ENCODE assay signal across 9 cellular contexts in the genomic region with DNA sequence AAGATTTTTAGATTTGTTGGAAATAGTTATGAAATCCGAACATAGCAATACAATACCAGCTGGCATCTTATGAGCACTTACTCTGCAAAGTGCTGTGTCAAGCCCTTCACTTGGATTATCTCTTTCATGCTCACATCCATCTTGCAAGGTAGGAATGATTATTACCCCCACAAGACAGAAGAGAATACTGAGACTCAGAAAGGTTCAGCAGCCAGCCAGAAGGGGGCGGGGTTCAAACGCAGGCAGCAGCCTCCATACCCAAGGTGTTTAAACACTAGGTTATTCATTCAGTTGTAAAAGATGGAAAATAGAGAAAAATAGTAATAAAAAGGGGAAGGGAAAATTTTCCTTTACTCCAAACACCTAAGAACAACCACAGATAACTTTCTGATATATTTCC.
DNase-seq lines count a peak whose midpoint lies in the region; ATAC-seq and TF ChIP-seq lines count a peak whose summit lies in the region.
"Had no signal": no experiment of that assay in that cellular context is flagged by ENCODE, and none has a peak within 500 bp of the region (broad histone marks: within the 10 kb centered on the region; RNA-seq: fewer than 3 reads in every experiment).

No MANE protein-coding gene starts in this region.

- peak; percentile 9 for DNase-seq in stimulated activated CD4-positive, alpha-beta T cell treated with anti-CD3 and anti-CD28 coated beads, Interleukin-1b, Interleukin-23, amount 100 ng/mL, for 48 hours
- DNase-seq in stimulated activated CD4-positive, alpha-beta T cell treated with anti-CD3 and anti-CD28 coated beads, Interleukin-12 subunit alpha, Interleukin-12 subunit beta, amount 100 ng/mL, for 4 hours: no peak
- DNase-seq in Jurkat, Clone E6-1 (ENCODE audit: low read depth, low spot score): peak; percentile 38
- DNase-seq in colonic mucosa: peak; percentile 66
- no peak for DNase-seq in GF-D8 (lab: John Stamatoyannopoulos, UW)
- no peak for DNase-seq in activated T-helper 1 cell treated with anti-CD3 and anti-CD28 coated beads, Interleukin-12 subunit alpha, Interleukin-12 subunit beta, Interleukin-2, Interleukin-4 antibody, amounts not matched to agents 30 ng/mL and 10 ng/mL and 1 ng/mL, durations not matched to agents 14 hours and 24 hours and 36 hours (ENCODE audit: low spot score)
- no peak for DNase-seq in lower lobe of right lung
- DNase-seq in coronary artery (ENCODE audit: low spot score): no peak
- DNase-seq: DMS79 had no signal

- no peaks in the 10 kb centered on the region for H3K36me3 Mint-ChIP-seq in activated T-helper 1 cell treated with anti-CD3 and anti-CD28 coated beads, Interleukin-12 subunit alpha, Interleukin-12 subunit beta, Interleukin-2, Interleukin-4 antibody, amounts not matched to agents 30 ng/mL and 10 ng/mL and 1 ng/mL, durations not matched to agents 14 hours and 24 hours and 36 hours (ENCODE audit: low read depth)

- H3K9me3 Mint-ChIP-seq in activated T-helper 1 cell treated with anti-CD3 and anti-CD28 coated beads, Interleukin-12 subunit alpha, Interleukin-12 subunit beta, Interleukin-2, Interleukin-4 antibody, amounts not matched to agents 30 ng/mL and 10 ng/mL and 1 ng/mL, durations not matched to agents 14 hours and 24 hours and 36 hours: no peaks in the 10 kb centered on the region

- no peak overlapping the region for H3K4me3 Mint-ChIP-seq in activated T-helper 1 cell treated with anti-CD3 and anti-CD28 coated beads, Interleukin-12 subunit alpha, Interleukin-12 subunit beta, Interleukin-2, Interleukin-4 antibody, amounts not matched to agents 30 ng/mL and 10 ng/mL and 1 ng/mL, durations not matched to agents 14 hours and 24 hours and 36 hours

- no peak overlapping the region for H3K27ac ChIP-seq in colonic mucosa
- H3K27ac ChIP-seq in lower lobe of right lung: no peak overlapping the region
- no peak overlapping the region for H3K27ac ChIP-seq in coronary artery

- intact Hi-C loops in colonic mucosa (cut with DNase I): loop anchor here (5.0 kb wide), 1 partner anchor 88 kb away; no protein-coding TSS in a partner anchor
- intact Hi-C loops in activated T-helper 1 cell treated with anti-CD3 and anti-CD28 coated beads, Interleukin-12 subunit alpha, Interleukin-12 subunit beta, Interleukin-2, Interleukin-4 antibody, amounts not matched to agents 30 ng/mL and 10 ng/mL and 1 ng/mL, durations not matched to agents 14 hours and 24 hours and 36 hours (cut with micrococcal nuclease): no loop called here
- intact Hi-C loops in lower lobe of right lung (cut with DNase I): no loop called here

- peaks cover 5% of the 10 kb centered on the region for H3K4me1 ChIP-seq in colonic mucosa
- peaks cover 12% of the 10 kb centered on the region for H3K4me1 ChIP-seq in lower lobe of right lung

- H3K4me3 ChIP-seq in Jurkat, Clone E6-1 (ENCODE audit: low read length): no peak overlapping the region
- H3K4me3 ChIP-seq in colonic mucosa (no peak overlapping the region), lower lobe of right lung (no peak overlapping the region), coronary artery (no peak overlapping the region)

- TF ChIP-seq CTCF in colonic mucosa (IDR thresholded peaks at IDR 0.05) (peak; percentile 18), lower lobe of right lung (IDR thresholded peaks at IDR 0.05) (no peak), coronary artery (IDR thresholded peaks at IDR 0.05) (no peak)

- no peaks in the 10 kb centered on the region for H3K4me1 Mint-ChIP-seq in activated T-helper 1 cell treated with anti-CD3 and anti-CD28 coated beads, Interleukin-12 subunit alpha, Interleukin-12 subunit beta, Interleukin-2, Interleukin-4 antibody, amounts not matched to agents 30 ng/mL and 10 ng/mL and 1 ng/mL, durations not matched to agents 14 hours and 24 hours and 36 hours (ENCODE audit: low read depth)

- H3K9me3 ChIP-seq in colonic mucosa (no peaks in the 10 kb centered on the region), lower lobe of right lung (no peaks in the 10 kb centered on the region)

- no peak overlapping the region for H3K27ac Mint-ChIP-seq in activated T-helper 1 cell treated with anti-CD3 and anti-CD28 coated beads, Interleukin-12 subunit alpha, Interleukin-12 subunit beta, Interleukin-2, Interleukin-4 antibody, amounts not matched to agents 30 ng/mL and 10 ng/mL and 1 ng/mL, durations not matched to agents 14 hours and 24 hours and 36 hours

- H3K36me3 ChIP-seq in colonic mucosa (no peaks in the 10 kb centered on the region), lower lobe of right lung (no peaks in the 10 kb centered on the region)

- H3K27me3 ChIP-seq in colonic mucosa (no peaks in the 10 kb centered on the region), lower lobe of right lung (ENCODE audit: low read depth) (peaks cover 4% of the 10 kb centered on the region)

- H3K9ac ChIP-seq in colonic mucosa (ENCODE audit: low read depth in 2 of 2, low read length in 2 of 2): peak overlapping the region in 1 of 2 donors; percentile 23

- ATAC-seq in lower lobe of right lung: no peak

- no peaks in the 10 kb centered on the region for H3K27me3 Mint-ChIP-seq in activated T-helper 1 cell treated with anti-CD3 and anti-CD28 coated beads, Interleukin-12 subunit alpha, Interleukin-12 subunit beta, Interleukin-2, Interleukin-4 antibody, amounts not matched to agents 30 ng/mL and 10 ng/mL and 1 ng/mL, durations not matched to agents 14 hours and 24 hours and 36 hours (ENCODE audit: insufficient read depth)

Comparison
In these comparisons a context has a peak if more than half of its experiments do, and no peak if none do; other contexts are left out.
1. DNase-seq: peak in stimulated activated CD4-positive, alpha-beta T cell treated with anti-CD3 and anti-CD28 coated beads, Interleukin-1b, Interleukin-23, amount 100 ng/mL, for 48 hours (single experiment), Jurkat, Clone E6-1 (single experiment) and colonic mucosa (single experiment); none in stimulated activated CD4-positive, alpha-beta T cell treated with anti-CD3 and anti-CD28 coated beads, Interleukin-12 subunit alpha, Interleukin-12 subunit beta, amount 100 ng/mL, for 4 hours (single experiment), GF-D8 (single experiment), activated T-helper 1 cell treated with anti-CD3 and anti-CD28 coated beads, Interleukin-12 subunit alpha, Interleukin-12 subunit beta, Interleukin-2, Interleukin-4 antibody, amounts not matched to agents 30 ng/mL and 10 ng/mL and 1 ng/mL, durations not matched to agents 14 hours and 24 hours and 36 hours (single experiment), lower lobe of right lung (single experiment) and coronary artery (single experiment).